Comparison of ENCODE assay signal across 23 cellular contexts in the genomic region with DNA sequence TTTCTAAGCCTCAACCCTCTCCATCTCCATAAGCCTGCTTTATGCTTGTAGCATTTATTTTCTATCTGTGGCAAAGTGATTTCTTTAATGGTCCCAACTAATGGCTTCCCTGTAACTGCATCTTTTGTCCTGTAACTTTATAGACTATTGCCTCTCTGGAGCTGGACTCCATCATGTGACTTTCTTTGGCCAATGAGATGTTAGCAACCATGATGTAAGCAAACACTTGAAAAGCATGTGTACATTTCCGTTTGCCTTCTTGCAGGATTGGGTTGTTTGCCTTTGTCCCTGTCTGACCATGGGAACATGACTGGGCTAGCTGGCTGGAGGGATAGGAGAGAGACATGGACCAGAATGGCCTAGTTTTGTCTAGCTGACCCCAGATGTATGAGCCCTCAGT.
"Had no signal": no experiment of that assay in that cellular context is flagged by ENCODE, and none has a peak within 500 bp of the region (broad histone marks: within the 10 kb centered on the region; RNA-seq: fewer than 3 reads in every experiment).

No MANE protein-coding gene starts in this region.

- H3K27me3 ChIP-seq: body of pancreas, cardiac muscle cell, testis, uterus had no signal

- H3K4me3 ChIP-seq: body of pancreas, cardiac muscle cell, lower lobe of right lung, testis, uterus had no signal

- H3K4me3 Mint-ChIP-seq: activated CD4-positive, alpha-beta T cell treated with anti-CD3 and anti-CD28 coated beads, Interleukin-2, amount 10 ng/mL, durations not matched to agents 7 days and 5 days; activated CD8-positive, alpha-beta memory T cell treated with anti-CD3 and anti-CD28 coated beads, Interleukin-2, amount 10 ng/mL, durations not matched to agents 7 days and 5 days; activated CD8-positive, alpha-beta T cell treated with anti-CD3 and anti-CD28 coated beads for 36 hours; activated T-helper 1 cell treated with anti-CD3 and anti-CD28 coated beads, Interleukin-12 subunit alpha, Interleukin-12 subunit beta, Interleukin-2, Interleukin-4 antibody, amounts not matched to agents 30 ng/mL and 10 ng/mL and 1 ng/mL, durations not matched to agents 14 hours and 24 hours and 36 hours; naive B cell had no signal

- H3K27ac Mint-ChIP-seq: activated CD4-positive, alpha-beta T cell treated with anti-CD3 and anti-CD28 coated beads, Interleukin-2, amount 10 ng/mL, durations not matched to agents 7 days and 5 days; activated CD8-positive, alpha-beta memory T cell treated with anti-CD3 and anti-CD28 coated beads, Interleukin-2, amount 10 ng/mL, durations not matched to agents 7 days and 5 days; activated CD8-positive, alpha-beta T cell treated with anti-CD3 and anti-CD28 coated beads for 36 hours; activated T-helper 1 cell treated with anti-CD3 and anti-CD28 coated beads, Interleukin-12 subunit alpha, Interleukin-12 subunit beta, Interleukin-2, Interleukin-4 antibody, amounts not matched to agents 30 ng/mL and 10 ng/mL and 1 ng/mL, durations not matched to agents 14 hours and 24 hours and 36 hours; naive B cell had no signal

- DNase-seq: activated CD4-positive, alpha-beta T cell treated with anti-CD3 and anti-CD28 coated beads, Interleukin-2, amount 10 ng/mL, durations not matched to agents 7 days and 5 days; activated CD4-positive, CD25-positive, alpha-beta regulatory T cell treated with anti-CD3 and anti-CD28 coated beads, Interleukin-2, amount 50 U/mL, for 72 hours; activated CD8-positive, alpha-beta memory T cell treated with anti-CD3 and anti-CD28 coated beads, Interleukin-2, amount 10 ng/mL, durations not matched to agents 7 days and 5 days; activated CD8-positive, alpha-beta T cell treated with anti-CD3 and anti-CD28 coated beads for 36 hours; activated gamma-delta T cell; activated naive CD4-positive, alpha-beta T cell treated with anti-CD3 and anti-CD28 coated beads, Interleukin-2, amount 50 U/mL, for 16 hours; activated T-cell treated with anti-CD3 and anti-CD28 coated beads for 4 hours; anterior cingulate cortex; body of pancreas; effector CD4-positive, alpha-beta T cell; lower lobe of right lung; mesendoderm; naive B cell; occipital lobe; stimulated activated CD4-positive, alpha-beta T cell treated with anti-CD3 and anti-CD28 coated beads, Interleukin-4, amount 100 ng/mL, for 1 hour; stimulated activated naive CD4-positive, alpha-beta T cell; testis; trophoblast cell; uterus had no signal

- H3K36me3 Mint-ChIP-seq: activated CD8-positive, alpha-beta memory T cell treated with anti-CD3 and anti-CD28 coated beads, Interleukin-2, amount 10 ng/mL, durations not matched to agents 7 days and 5 days; naive B cell had no signal

- H3K9me3 Mint-ChIP-seq: activated CD4-positive, alpha-beta T cell treated with anti-CD3 and anti-CD28 coated beads, Interleukin-2, amount 10 ng/mL, durations not matched to agents 7 days and 5 days; activated CD8-positive, alpha-beta T cell treated with anti-CD3 and anti-CD28 coated beads for 36 hours; activated T-helper 1 cell treated with anti-CD3 and anti-CD28 coated beads, Interleukin-12 subunit alpha, Interleukin-12 subunit beta, Interleukin-2, Interleukin-4 antibody, amounts not matched to agents 30 ng/mL and 10 ng/mL and 1 ng/mL, durations not matched to agents 14 hours and 24 hours and 36 hours had no signal

- ATAC-seq: activated CD8-positive, alpha-beta memory T cell treated with anti-CD3 and anti-CD28 coated beads, Interleukin-2, amount 10 ng/mL, durations not matched to agents 7 days and 5 days; activated CD8-positive, alpha-beta T cell treated with anti-CD3 and anti-CD28 coated beads for 36 hours; body of pancreas; left lobe of liver; lower lobe of right lung had no signal

- H3K36me3 ChIP-seq: cardiac muscle cell, lower lobe of right lung, uterus had no signal

- H3K4me1 Mint-ChIP-seq: activated CD8-positive, alpha-beta memory T cell treated with anti-CD3 and anti-CD28 coated beads, Interleukin-2, amount 10 ng/mL, durations not matched to agents 7 days and 5 days; naive B cell had no signal

- H3K27ac ChIP-seq: body of pancreas, cardiac muscle cell, lower lobe of right lung, testis, uterus, VCaP had no signal

- H3K9me3 ChIP-seq: body of pancreas, lower lobe of right lung, testis, uterus had no signal

- H3K4me1 ChIP-seq: body of pancreas, lower lobe of right lung, testis, uterus had no signal
